In the genomic region with DNA sequence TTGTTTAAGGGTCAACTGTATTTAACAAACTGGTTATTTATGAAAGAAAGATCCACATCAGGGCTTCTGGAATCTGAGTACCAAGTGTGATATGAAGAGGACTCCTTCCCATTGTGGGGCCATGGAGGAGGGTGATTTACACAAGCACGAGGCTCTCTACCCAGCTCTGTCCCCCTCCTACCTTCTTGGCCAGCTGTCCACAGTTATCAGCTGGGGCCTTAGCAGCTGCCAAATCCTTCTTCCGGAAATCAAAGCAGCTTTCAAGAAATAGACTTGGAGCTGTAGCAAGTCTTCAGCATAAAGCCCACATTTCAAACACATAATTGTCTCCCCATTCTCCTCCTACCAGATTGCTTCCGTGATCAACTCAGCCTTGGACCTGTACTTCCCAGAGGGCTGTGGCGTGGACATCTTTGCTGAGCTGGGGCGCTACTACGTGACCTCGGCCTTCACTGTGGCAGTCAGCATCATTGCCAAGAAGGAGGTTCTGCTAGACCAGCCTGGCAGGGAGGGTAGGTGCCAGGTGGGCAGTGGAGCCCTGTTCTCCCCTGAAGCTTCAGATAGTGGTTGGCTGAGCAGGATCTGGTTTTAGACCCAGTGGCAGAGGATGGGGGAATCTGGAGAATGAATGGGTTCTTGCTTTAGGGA, we compare ENCODE assay signal across 16 cellular contexts. TPM values are rescaled to one million over a fixed set of nuclear protein-coding genes. Genes with fewer than 3 reads are reported as not detected.
DNase-seq lines count a peak whose midpoint lies in the region; ATAC-seq and TF ChIP-seq lines count a peak whose summit lies in the region.
"Had no signal": no experiment of that assay in that cellular context is flagged by ENCODE, and none has a peak within 500 bp of the region (broad histone marks: within the 10 kb centered on the region; RNA-seq: fewer than 3 reads in every experiment).

No MANE protein-coding gene starts in this region.

- H3K36me3 ChIP-seq in stomach, result peaks cover 0 to 16% (median 4%) of the 10 kb centered on the region in 4 donors

- H3K36me3 Mint-ChIP-seq in activated naive CD8-positive, alpha-beta T cell treated with anti-CD3 and anti-CD28 coated beads for 36 hours, result peaks cover 9% of the 10 kb centered on the region
- no peaks in the 10 kb centered on the region for H3K36me3 Mint-ChIP-seq in activated naive CD8-positive, alpha-beta T cell treated with anti-CD3 and anti-CD28 coated beads, Interleukin-2, amount 50 U/mL, for 24 hours (ENCODE audit: low read depth)
- H3K36me3 Mint-ChIP-seq in activated CD8-positive, alpha-beta T cell treated with anti-CD3 and anti-CD28 coated beads, Interleukin-2, amount 10 ng/mL, durations not matched to agents 7 days and 5 days (ENCODE audit: low read depth), result peaks cover 42% of the 10 kb centered on the region

- CTCF ChIA-PET in activated CD8-positive, alpha-beta T cell treated with anti-CD3 and anti-CD28 coated beads, Interleukin-2, amount 10 ng/mL, durations not matched to agents 7 days and 5 days (lab: Charles Lee), result interaction anchor here (0.9 to 7.9 kb wide), 9 partner anchors 8 to 116 kb away, joined by 3 to 79 read pairs (median 6); a partner anchor contains a TSS

- no peaks in the 10 kb centered on the region for H3K27me3 ChIP-seq in stomach
- H3K27me3 ChIP-seq: heart right ventricle had no signal

- TF ChIP-seq EP300 in stomach (IDR thresholded peaks at IDR 0.05), result no peak

- no peaks in the 10 kb centered on the region for H3K9me3 Mint-ChIP-seq in activated naive CD8-positive, alpha-beta T cell treated with anti-CD3 and anti-CD28 coated beads for 36 hours
- no peaks in the 10 kb centered on the region for H3K9me3 Mint-ChIP-seq in activated naive CD8-positive, alpha-beta T cell treated with anti-CD3 and anti-CD28 coated beads, Interleukin-2, amount 50 U/mL, for 24 hours
- no peaks in the 10 kb centered on the region for H3K9me3 Mint-ChIP-seq in activated CD8-positive, alpha-beta T cell treated with anti-CD3 and anti-CD28 coated beads, Interleukin-2, amount 10 ng/mL, durations not matched to agents 7 days and 5 days (ENCODE audit: insufficient read depth)
- H3K9me3 Mint-ChIP-seq: activated naive CD4-positive, alpha-beta T cell treated with anti-CD3 and anti-CD28 coated beads, Interleukin-2, amount 50 U/mL, for 72 hours had no signal

- intact Hi-C loops in stomach (cut with DNase I; ENCODE audit: low total_unique reads), result no loop called here

- peak overlapping the region; percentile 1 for H3K27ac Mint-ChIP-seq in activated naive CD8-positive, alpha-beta T cell treated with anti-CD3 and anti-CD28 coated beads for 36 hours
- no peak overlapping the region for H3K27ac Mint-ChIP-seq in activated naive CD8-positive, alpha-beta T cell treated with anti-CD3 and anti-CD28 coated beads, Interleukin-2, amount 50 U/mL, for 24 hours
- H3K27ac Mint-ChIP-seq in activated CD8-positive, alpha-beta T cell treated with anti-CD3 and anti-CD28 coated beads, Interleukin-2, amount 10 ng/mL, durations not matched to agents 7 days and 5 days, result peak overlapping the region; percentile 98
- H3K27ac Mint-ChIP-seq: activated naive CD4-positive, alpha-beta T cell treated with anti-CD3 and anti-CD28 coated beads, Interleukin-2, amount 50 U/mL, for 72 hours had no signal

- H3K4me1 Mint-ChIP-seq in activated naive CD8-positive, alpha-beta T cell treated with anti-CD3 and anti-CD28 coated beads for 36 hours, result peaks cover 49% of the 10 kb centered on the region
- peaks cover 48% of the 10 kb centered on the region for H3K4me1 Mint-ChIP-seq in activated naive CD8-positive, alpha-beta T cell treated with anti-CD3 and anti-CD28 coated beads, Interleukin-2, amount 50 U/mL, for 24 hours
- peaks cover 91% of the 10 kb centered on the region for H3K4me1 Mint-ChIP-seq in activated CD8-positive, alpha-beta T cell treated with anti-CD3 and anti-CD28 coated beads, Interleukin-2, amount 10 ng/mL, durations not matched to agents 7 days and 5 days (ENCODE audit: low read depth)

- peaks cover 0 to 20% (median 9%) of the 10 kb centered on the region in 4 donors for H3K4me1 ChIP-seq in stomach

- no peaks in the 10 kb centered on the region for H3K27me3 Mint-ChIP-seq in activated naive CD8-positive, alpha-beta T cell treated with anti-CD3 and anti-CD28 coated beads for 36 hours
- no peaks in the 10 kb centered on the region for H3K27me3 Mint-ChIP-seq in activated naive CD8-positive, alpha-beta T cell treated with anti-CD3 and anti-CD28 coated beads, Interleukin-2, amount 50 U/mL, for 24 hours
- H3K27me3 Mint-ChIP-seq in activated CD8-positive, alpha-beta T cell treated with anti-CD3 and anti-CD28 coated beads, Interleukin-2, amount 10 ng/mL, durations not matched to agents 7 days and 5 days (ENCODE audit: low read depth), result no peaks in the 10 kb centered on the region

- H3K4me3 ChIP-seq in fibroblast of the aortic adventitia (ENCODE audit: low read depth, low read length) (no peak overlapping the region), stomach (no peak overlapping the region)
- H3K4me3 ChIP-seq: coronary artery, heart right ventricle, PC-9 had no signal

- TF ChIP-seq CTCF in fibroblast of the aortic adventitia (IDR thresholded peaks at IDR 0.05; ENCODE audit: insufficient read depth, low read length) (no peak), stomach (IDR thresholded peaks at IDR 0.05) (no peak)

- ATAC-seq in activated naive CD8-positive, alpha-beta T cell treated with anti-CD3 and anti-CD28 coated beads, Interleukin-2, amount 50 U/mL, for 24 hours, result no peak
- no peak for ATAC-seq in activated CD8-positive, alpha-beta T cell treated with anti-CD3 and anti-CD28 coated beads, Interleukin-2, amount 10 ng/mL, durations not matched to agents 7 days and 5 days
- ATAC-seq in HG03025 (IDR thresholded peaks at IDR 0.05; ENCODE audit: low FRiP score, unreplicated experiment), result no peak
- ATAC-seq: activated naive CD4-positive, alpha-beta T cell treated with anti-CD3 and anti-CD28 coated beads, Interleukin-2, amount 50 U/mL, for 72 hours had no signal

- no peaks in the 10 kb centered on the region for H3K9me3 ChIP-seq in stomach
- H3K9me3 ChIP-seq: heart right ventricle had no signal

- TF ChIP-seq POLR2A in stomach (IDR thresholded peaks at IDR 0.05), result no peak

- no peak overlapping the region for H3K4me3 Mint-ChIP-seq in activated naive CD8-positive, alpha-beta T cell treated with anti-CD3 and anti-CD28 coated beads for 36 hours
- no peak overlapping the region for H3K4me3 Mint-ChIP-seq in activated naive CD8-positive, alpha-beta T cell treated with anti-CD3 and anti-CD28 coated beads, Interleukin-2, amount 50 U/mL, for 24 hours
- no peak overlapping the region for H3K4me3 Mint-ChIP-seq in activated CD8-positive, alpha-beta T cell treated with anti-CD3 and anti-CD28 coated beads, Interleukin-2, amount 10 ng/mL, durations not matched to agents 7 days and 5 days

- H3K27ac ChIP-seq in stomach, result peak overlapping the region in 1 of 5 donors; percentile 9
- H3K27ac ChIP-seq: epithelial cell of prostate, PC-9 had no signal

- POLR2A ChIA-PET in activated CD8-positive, alpha-beta T cell treated with anti-CD3 and anti-CD28 coated beads, Interleukin-2, amount 10 ng/mL, durations not matched to agents 7 days and 5 days (lab: Charles Lee), result interaction anchor here (0.7 kb wide), 1 partner anchor 31 kb away, joined by 3 read pairs; no protein-coding TSS in a partner anchor

- 35 to 60% (median 38%) methylated on average over 7 of the region's 7 CpGs for WGBS in stomach, 5 donors

- no peak for DNase-seq in activated naive CD8-positive, alpha-beta T cell treated with anti-CD3 and anti-CD28 coated beads for 36 hours
- DNase-seq in activated naive CD8-positive, alpha-beta T cell treated with anti-CD3 and anti-CD28 coated beads, Interleukin-2, amount 50 U/mL, for 24 hours, result no peak
- DNase-seq in activated CD8-positive, alpha-beta T cell treated with anti-CD3 and anti-CD28 coated beads, Interleukin-2, amount 10 ng/mL, durations not matched to agents 7 days and 5 days, result no peak
- peak; percentile 87 for DNase-seq in fibroblast of the aortic adventitia (ENCODE audit: low read depth)
- DNase-seq in stomach, result peak; percentile 39
- DNase-seq in Ammon's horn (ENCODE audit: low spot score), result no peak
- no peak for DNase-seq in NCI-H1694 treated with DMSO at 0.1 percent for 48 hours (lab: John Stamatoyannopoulos, UW)
- DNase-seq: activated CD4-positive, CD25-positive, alpha-beta regulatory T cell; Kasumi-1; NCI-H446 treated with DMSO at 0.1 percent for 48 hours; PC-9 had no signal

RNA-seq across cellular contexts. Expression of a gene that starts 15.5 kb away (rescaled TPM):
- total RNA-seq in activated naive CD8-positive, alpha-beta T cell treated with anti-CD3 and anti-CD28 coated beads for 36 hours, result 1 to 10 TPM; 1.8 to 3.6 TPM
- total RNA-seq in activated CD8-positive, alpha-beta T cell treated with anti-CD3 and anti-CD28 coated beads, Interleukin-2, amount 10 ng/mL, durations not matched to agents 7 days and 5 days, result 10 to 100 TPM; 11.0 to 12.0 TPM
- total RNA-seq in fibroblast of the aortic adventitia (ENCODE audit: low replicate concordance), result 3.9 and 8.1 TPM in 2 replicates
- 10 to 100 TPM in 2 of 5 donors, 1 to 10 TPM in 2, not detected in 1; 2.0 to 39.7 (median 6.8) TPM for total RNA-seq in stomach
- polyA plus RNA-seq in stomach, result 1 to 10 TPM in 2 of 3 donors, under 1 TPM in 1; 0.61 to 2.0 (median 1.1) TPM

RNA-seq across cellular contexts. Expression of a gene that starts 59.8 kb away (rescaled TPM):
- 100 to 1,000 TPM; 372 to 389 TPM for total RNA-seq in activated naive CD8-positive, alpha-beta T cell treated with anti-CD3 and anti-CD28 coated beads for 36 hours
- 100 to 1,000 TPM; 206 to 215 TPM for total RNA-seq in activated CD8-positive, alpha-beta T cell treated with anti-CD3 and anti-CD28 coated beads, Interleukin-2, amount 10 ng/mL, durations not matched to agents 7 days and 5 days
- total RNA-seq in fibroblast of the aortic adventitia (ENCODE audit: low replicate concordance) (155 and 373 TPM in 2 replicates), stomach (100 to 1,000 TPM in 4 of 5 donors, 10 to 100 TPM in 1; 71.0 to 263 (median 124) TPM)
- 100 to 1,000 TPM in 2 of 3 donors, 10 to 100 TPM in 1; 98.8 to 129 (median 107) TPM for polyA plus RNA-seq in stomach

Comparison
In these comparisons a context has a peak if more than half of its experiments do, and no peak if none do; other contexts are left out.
1. DNase-seq: peak in fibroblast of the aortic adventitia (single experiment) and stomach (single experiment); none in activated naive CD8-positive, alpha-beta T cell treated with anti-CD3 and anti-CD28 coated beads for 36 hours (single experiment), activated naive CD8-positive, alpha-beta T cell treated with anti-CD3 and anti-CD28 coated beads, Interleukin-2, amount 50 U/mL, for 24 hours (single experiment), activated CD8-positive, alpha-beta T cell treated with anti-CD3 and anti-CD28 coated beads, Interleukin-2, amount 10 ng/mL, durations not matched to agents 7 days and 5 days (single experiment), Ammon's horn (single experiment) and NCI-H1694 treated with DMSO at 0.1 percent for 48 hours (single experiment).